18 cellular contexts compared by ENCODE assay signal in genomic region chr4:20085653-20086052, GRCh38.
DNase-seq lines count a peak whose midpoint lies in the region; ATAC-seq and TF ChIP-seq lines count a peak whose summit lies in the region.
"Had no signal": no experiment of that assay in that cellular context is flagged by ENCODE, and none has a peak within 500 bp of the region (broad histone marks: within the 10 kb centered on the region; RNA-seq: fewer than 3 reads in every experiment).

No MANE protein-coding gene starts in this region.

- no peak overlapping the region for H3K27ac ChIP-seq in osteoblast (ENCODE audit: low read depth, low read length)
- H3K27ac ChIP-seq: A549 had no signal

- no peak overlapping the region for H3K9ac ChIP-seq in adipocyte (ENCODE audit: low read length)

- H3K27me3 ChIP-seq in adipocyte (replicated peaks; ENCODE audit: control insufficient read depth, insufficient read depth, low read length), result no peaks in the 10 kb centered on the region
- H3K27me3 ChIP-seq in osteoblast (ENCODE audit: insufficient read depth, low read length), result no peaks in the 10 kb centered on the region

- no peak overlapping the region for H3K27ac Mint-ChIP-seq in activated naive CD4-positive, alpha-beta T cell treated with anti-CD3 and anti-CD28 coated beads, Interleukin-2, amount 50 U/mL, for 72 hours
- no peak overlapping the region for H3K27ac Mint-ChIP-seq in mesothelial cell of epicardium
- H3K27ac Mint-ChIP-seq in activated naive CD8-positive, alpha-beta T cell treated with anti-CD3 and anti-CD28 coated beads, Interleukin-2, amount 50 U/mL, for 24 hours, result no peak overlapping the region
- H3K27ac Mint-ChIP-seq: CD4-positive, alpha-beta memory T cell had no signal

- TF ChIP-seq CTCF in osteoblast (IDR thresholded peaks at IDR 0.05; ENCODE audit: extremely low read depth, low read depth, low read length) (no peak), mesothelial cell of epicardium (IDR thresholded peaks at IDR 0.05; ENCODE audit: unreplicated experiment) (no peak)

- no peak for DNase-seq in activated naive CD4-positive, alpha-beta T cell treated with anti-CD3 and anti-CD28 coated beads, Interleukin-2, amount 50 U/mL, for 72 hours (ENCODE audit: low spot score in 2 of 2)
- no peak for DNase-seq in activated naive CD4-positive, alpha-beta T cell treated with anti-CD3 and anti-CD28 coated beads, Interleukin-2, amount 50 U/mL, for 16 hours
- DNase-seq in adipocyte (ENCODE audit: low read depth) (no peak), osteoblast (ENCODE audit: insufficient read length, low spot score, missing footprints) (no peak), mesothelial cell of epicardium (ENCODE audit: low spot score in 2 of 2, unreplicated experiment in 2 of 2) (no peak)
- DNase-seq in activated naive CD8-positive, alpha-beta T cell treated with anti-CD3 and anti-CD28 coated beads, Interleukin-2, amount 50 U/mL, for 24 hours, result no peak
- DNase-seq: 8988T; C1 segment of cervical spinal cord; Calu3; CD4-positive, alpha-beta memory T cell; COR-L47; DMS53; DMS79 treated with DMSO at 0.1 percent for 48 hours; GF-D8; H7; HCEC 1CT had no signal

- H3K4me1 Mint-ChIP-seq in mesothelial cell of epicardium, result no peaks in the 10 kb centered on the region
- no peaks in the 10 kb centered on the region for H3K4me1 Mint-ChIP-seq in activated naive CD8-positive, alpha-beta T cell treated with anti-CD3 and anti-CD28 coated beads, Interleukin-2, amount 50 U/mL, for 24 hours
- H3K4me1 Mint-ChIP-seq: CD4-positive, alpha-beta memory T cell had no signal

- ATAC-seq in activated naive CD4-positive, alpha-beta T cell treated with anti-CD3 and anti-CD28 coated beads, Interleukin-2, amount 50 U/mL, for 72 hours, result peak; percentile 11 to 62
- ATAC-seq in activated naive CD8-positive, alpha-beta T cell treated with anti-CD3 and anti-CD28 coated beads, Interleukin-2, amount 50 U/mL, for 24 hours, result no peak
- ATAC-seq in GM18868 (IDR thresholded peaks at IDR 0.05; ENCODE audit: unreplicated experiment), result no peak
- ATAC-seq: A549 had no signal

- H2AFZ ChIP-seq in osteoblast (ENCODE audit: low read length), result peak overlapping the region; percentile 70

- H3K4me1 ChIP-seq in adipocyte (ENCODE audit: control insufficient read depth, insufficient read depth, low read length) (peaks cover 16% of the 10 kb centered on the region), osteoblast (ENCODE audit: insufficient read depth, low read length) (no peaks in the 10 kb centered on the region)
- H3K4me1 ChIP-seq: A549 had no signal

- H3K4me3 ChIP-seq in adipocyte (ENCODE audit: low read length) (peak overlapping the region; percentile 20), osteoblast (ENCODE audit: insufficient read depth, low read length) (no peak overlapping the region)
- H3K4me3 ChIP-seq: A549 had no signal

- peaks cover 1% of the 10 kb centered on the region for H3K27me3 Mint-ChIP-seq in mesothelial cell of epicardium (ENCODE audit: low read depth)
- no peaks in the 10 kb centered on the region for H3K27me3 Mint-ChIP-seq in activated naive CD8-positive, alpha-beta T cell treated with anti-CD3 and anti-CD28 coated beads, Interleukin-2, amount 50 U/mL, for 24 hours
- H3K27me3 Mint-ChIP-seq: CD4-positive, alpha-beta memory T cell had no signal

- no peaks in the 10 kb centered on the region for H4K20me1 ChIP-seq in osteoblast (ENCODE audit: insufficient read depth, low read length)

- H3K36me3 Mint-ChIP-seq in activated naive CD4-positive, alpha-beta T cell treated with anti-CD3 and anti-CD28 coated beads, Interleukin-2, amount 50 U/mL, for 72 hours, result no peaks in the 10 kb centered on the region
- H3K36me3 Mint-ChIP-seq in mesothelial cell of epicardium, result no peaks in the 10 kb centered on the region
- no peaks in the 10 kb centered on the region for H3K36me3 Mint-ChIP-seq in activated naive CD8-positive, alpha-beta T cell treated with anti-CD3 and anti-CD28 coated beads, Interleukin-2, amount 50 U/mL, for 24 hours (ENCODE audit: low read depth)
- H3K36me3 Mint-ChIP-seq: CD4-positive, alpha-beta memory T cell had no signal

- peak overlapping the region; percentile 43 for H3K4me2 ChIP-seq in osteoblast (ENCODE audit: insufficient read depth, low read length)
- H3K4me2 ChIP-seq: A549 had no signal

- H3K9me3 ChIP-seq in adipocyte (ENCODE audit: control insufficient read depth, low read length), result no peaks in the 10 kb centered on the region
- H3K9me3 ChIP-seq in osteoblast (ENCODE audit: low read depth, low read length), result no peaks in the 10 kb centered on the region
- H3K9me3 ChIP-seq: A549 had no signal

- peaks cover 0 to 17% of the 10 kb centered on the region in 2 donors for H3K9me3 Mint-ChIP-seq in activated naive CD4-positive, alpha-beta T cell treated with anti-CD3 and anti-CD28 coated beads, Interleukin-2, amount 50 U/mL, for 72 hours
- H3K9me3 Mint-ChIP-seq in mesothelial cell of epicardium, result peaks cover 17% of the 10 kb centered on the region
- H3K9me3 Mint-ChIP-seq in activated naive CD8-positive, alpha-beta T cell treated with anti-CD3 and anti-CD28 coated beads, Interleukin-2, amount 50 U/mL, for 24 hours, result no peaks in the 10 kb centered on the region

- no peaks in the 10 kb centered on the region for H3K79me2 ChIP-seq in osteoblast (ENCODE audit: insufficient read depth, low read length)

- no peak overlapping the region for H3K4me3 Mint-ChIP-seq in mesothelial cell of epicardium
- H3K4me3 Mint-ChIP-seq in activated naive CD8-positive, alpha-beta T cell treated with anti-CD3 and anti-CD28 coated beads, Interleukin-2, amount 50 U/mL, for 24 hours, result no peak overlapping the region
- H3K4me3 Mint-ChIP-seq: CD4-positive, alpha-beta memory T cell had no signal

- H3K36me3 ChIP-seq in adipocyte (ENCODE audit: control insufficient read depth, insufficient read depth, low read length, severe bottlenecking) (no peaks in the 10 kb centered on the region), osteoblast (ENCODE audit: insufficient read depth, low read length) (no peaks in the 10 kb centered on the region)

Comparison
In these comparisons a context has a peak if more than half of its experiments do, and no peak if none do; other contexts are left out.
1. ATAC-seq: peak in activated naive CD4-positive, alpha-beta T cell treated with anti-CD3 and anti-CD28 coated beads, Interleukin-2, amount 50 U/mL, for 72 hours (2 of 2); none in activated naive CD8-positive, alpha-beta T cell treated with anti-CD3 and anti-CD28 coated beads, Interleukin-2, amount 50 U/mL, for 24 hours (single experiment) and GM18868 (single experiment).